Comparison of ENCODE assay signal across 1 cellular context in genomic region chr6:125745281-125746018, GRCh38.
TF ChIP-seq lines count a peak whose summit lies in the region.

No MANE protein-coding gene starts in this region.

TF ChIP-seq in HEK293, 187 proteins besides CTCF, POLR2A, EP300 and RAD21 (continued from another document):
- 0 out of 2 replicates have a peak, but pooled peaks have one; percentile 19 for TF ChIP-seq PRDM4 (tag by site-specific recombination; IDR thresholded peaks at IDR 0.05)
- TF ChIP-seq ELK4 (IDR thresholded peaks at IDR 0.05; ENCODE audit: borderline replicate concordance, low read depth, low read length): no peak
- no peak for TF ChIP-seq ZNF169 (tag by site-specific recombination; IDR thresholded peaks at IDR 0.05)
- TF ChIP-seq PRDM10 (tag by site-specific recombination; IDR thresholded peaks at IDR 0.05): 0 out of 2 replicates have a peak, but pooled peaks have one; percentile 25
- peak; percentile 87 for TF ChIP-seq ZNF335 (tag by site-specific recombination; conservative IDR thresholded peaks at IDR 0.05)
- TF ChIP-seq FEZF1 (tag by site-specific recombination; IDR thresholded peaks at IDR 0.05): peak; percentile 24; the same call in 1 of the 2 replicates
- peak; percentile 47; the same call in 1 of the 2 replicates for TF ChIP-seq OSR2 (tag by site-specific recombination; IDR thresholded peaks at IDR 0.05)
- TF ChIP-seq ZNF2 (tag by site-specific recombination; IDR thresholded peaks at IDR 0.05): 0 out of 2 replicates have a peak, but pooled peaks have one; percentile 26
- peak; percentile 72; the same call in 1 of the 2 replicates for TF ChIP-seq ZBTB44 (tag by site-specific recombination; IDR thresholded peaks at IDR 0.05)
